ENCODE assay signal across 1 cellular context in genomic region chr9:134057311-134057665, GRCh38.
TF ChIP-seq lines count a peak whose summit lies in the region.

No MANE protein-coding gene starts in this region.

TF ChIP-seq in WTC11, 78 proteins besides CTCF, POLR2A, EP300 and RAD21 (continued from another document):
- no peak for TF ChIP-seq ZNF532 (CRISPR knock-in tag; IDR thresholded peaks at IDR 0.05; ENCODE audit: borderline replicate concordance)
- TF ChIP-seq E2F5 (CRISPR knock-in tag; IDR thresholded peaks at IDR 0.05) = no peak
- TF ChIP-seq ZBTB21 (CRISPR knock-in tag; IDR thresholded peaks at IDR 0.05; ENCODE audit: borderline replicate concordance) = no peak
- TF ChIP-seq NR2C2 (CRISPR knock-in tag; IDR thresholded peaks at IDR 0.05) = no peak
- TF ChIP-seq IRF2 (CRISPR knock-in tag; IDR thresholded peaks at IDR 0.05; ENCODE audit: borderline replicate concordance, low read depth) = no peak
- TF ChIP-seq GTF2I (CRISPR knock-in tag; conservative IDR thresholded peaks at IDR 0.05) = no peak
